26 cellular contexts compared by ENCODE assay signal in genomic region chr20:46857061-46857831, GRCh38. TPM values are rescaled to one million over a fixed set of nuclear protein-coding genes. Genes with fewer than 3 reads are reported as not detected.
"Had no signal": no experiment of that assay in that cellular context is flagged by ENCODE, and none has a peak within 500 bp of the region (broad histone marks: within the 10 kb centered on the region; RNA-seq: fewer than 3 reads in every experiment).

No MANE protein-coding gene starts in this region.

- H3K36me3 Mint-ChIP-seq: activated naive CD4-positive, alpha-beta T cell treated with anti-CD3 and anti-CD28 coated beads, Interleukin-2, amount 50 U/mL, for 24 hours; brain; type B pancreatic cell had no signal

- H3K4me3 Mint-ChIP-seq: activated CD8-positive, alpha-beta T cell treated with anti-CD3 and anti-CD28 coated beads, Interleukin-2, amount 10 ng/mL, durations not matched to agents 7 days and 5 days; activated naive CD4-positive, alpha-beta T cell treated with anti-CD3 and anti-CD28 coated beads, Interleukin-2, amount 50 U/mL, for 24 hours; brain; dendritic cell treated with granulocyte-macrophage colony-stimulating factor and Interleukin-4, amounts not matched to agents 40 ng/mL and 50 ng/mL, for 4 days; T-helper 2 cell treated with Interferon-gamma antibody and Interleukin-4, amounts not matched to agents 5 μg/mL and 100 μg/mL, for 36 hours; type B pancreatic cell had no signal

- H3K27ac Mint-ChIP-seq: activated CD8-positive, alpha-beta T cell treated with anti-CD3 and anti-CD28 coated beads, Interleukin-2, amount 10 ng/mL, durations not matched to agents 7 days and 5 days; activated naive CD4-positive, alpha-beta T cell treated with anti-CD3 and anti-CD28 coated beads, Interleukin-2, amount 50 U/mL, for 24 hours; brain; dendritic cell treated with granulocyte-macrophage colony-stimulating factor and Interleukin-4, amounts not matched to agents 40 ng/mL and 50 ng/mL, for 4 days; T-helper 2 cell treated with Interferon-gamma antibody and Interleukin-4, amounts not matched to agents 5 μg/mL and 100 μg/mL, for 36 hours; type B pancreatic cell had no signal

- H3K27me3 ChIP-seq: gastrocnemius medialis, vagina had no signal

- H3K36me3 ChIP-seq: gastrocnemius medialis, thoracic aorta, vagina had no signal

- H3K9me3 Mint-ChIP-seq: activated naive CD4-positive, alpha-beta T cell treated with anti-CD3 and anti-CD28 coated beads, Interleukin-2, amount 50 U/mL, for 24 hours; dendritic cell treated with granulocyte-macrophage colony-stimulating factor and Interleukin-4, amounts not matched to agents 40 ng/mL and 50 ng/mL, for 4 days; T-helper 2 cell treated with Interferon-gamma antibody and Interleukin-4, amounts not matched to agents 5 μg/mL and 100 μg/mL, for 36 hours had no signal

- H3K4me1 ChIP-seq: gastrocnemius medialis, vagina had no signal

- H3K27ac ChIP-seq: gastrocnemius medialis, thoracic aorta, vagina had no signal

- H3K9me3 ChIP-seq: gastrocnemius medialis, thoracic aorta, vagina had no signal

- H3K4me3 ChIP-seq: gastrocnemius medialis, thoracic aorta, vagina had no signal

- H3K4me1 Mint-ChIP-seq: activated naive CD4-positive, alpha-beta T cell treated with anti-CD3 and anti-CD28 coated beads, Interleukin-2, amount 50 U/mL, for 24 hours; brain had no signal

- ATAC-seq: activated CD8-positive, alpha-beta T cell treated with anti-CD3 and anti-CD28 coated beads, Interleukin-2, amount 10 ng/mL, durations not matched to agents 7 days and 5 days; gastrocnemius medialis; left ventricle myocardium superior had no signal

- FAIRE-seq: endometrium, TTC549 had no signal

- DNase-seq: activated CD4-positive, alpha-beta T cell treated with anti-CD3 and anti-CD28 coated beads for 1 hour; activated CD4-positive, alpha-beta T cell treated with anti-CD3 and anti-CD28 coated beads, Interleukin-2, amount 50 U/mL, for 1 hour; activated CD8-positive, alpha-beta T cell treated with anti-CD3 and anti-CD28 coated beads, Interleukin-2, amount 10 ng/mL, durations not matched to agents 7 days and 5 days; activated gamma-delta T cell treated with Interleukin-2 at 50 U/mL for 16 hours; aorta; caudate nucleus; effector CD4-positive, alpha-beta T cell; erythroblast; gastrocnemius medialis; hippocampal formation; left ventricle myocardium superior; mammary epithelial cell; midbrain; posterior cingulate gyrus; stimulated activated CD4-positive, alpha-beta T cell treated with anti-CD3 and anti-CD28 coated beads, Interleukin-4, amount 100 ng/mL, for 24 hours; stimulated activated naive CD4-positive, alpha-beta T cell treated with Interleukin-2 at 50 U/mL for 16 hours had no signal

RNA-seq across cellular contexts. Expression of gene EYA2, which starts 37.4 kb away (rescaled TPM):
- total RNA-seq: activated CD8-positive, alpha-beta T cell treated with anti-CD3 and anti-CD28 coated beads, Interleukin-2, amount 10 ng/mL, durations not matched to agents 7 days and 5 days; renal cortical epithelial cell had no signal
